In genomic region chr6:128569737-128570438, GRCh38 we compare ENCODE assay signal across 1 cellular context.
TF ChIP-seq lines count a peak whose summit lies in the region.

No MANE protein-coding gene starts in this region.

TF ChIP-seq in IMR-90, 13 proteins besides CTCF, POLR2A, EP300 and RAD21 (continued from another document):
- TF ChIP-seq, protein P1, sequence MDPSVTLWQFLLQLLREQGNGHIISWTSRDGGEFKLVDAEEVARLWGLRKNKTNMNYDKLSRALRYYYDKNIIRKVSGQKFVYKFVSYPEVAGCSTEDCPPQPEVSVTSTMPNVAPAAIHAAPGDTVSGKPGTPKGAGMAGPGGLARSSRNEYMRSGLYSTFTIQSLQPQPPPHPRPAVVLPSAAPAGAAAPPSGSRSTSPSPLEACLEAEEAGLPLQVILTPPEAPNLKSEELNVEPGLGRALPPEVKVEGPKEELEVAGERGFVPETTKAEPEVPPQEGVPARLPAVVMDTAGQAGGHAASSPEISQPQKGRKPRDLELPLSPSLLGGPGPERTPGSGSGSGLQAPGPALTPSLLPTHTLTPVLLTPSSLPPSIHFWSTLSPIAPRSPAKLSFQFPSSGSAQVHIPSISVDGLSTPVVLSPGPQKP (IDR thresholded peaks at IDR 0.05; ENCODE audit: borderline replicate concordance, low read depth, low read length): no peak
- TF ChIP-seq RFX5 (IDR thresholded peaks at IDR 0.05; ENCODE audit: low read depth, low read length): no peak
